Comparison of ENCODE assay signal across 8 cellular contexts in the genomic region with DNA sequence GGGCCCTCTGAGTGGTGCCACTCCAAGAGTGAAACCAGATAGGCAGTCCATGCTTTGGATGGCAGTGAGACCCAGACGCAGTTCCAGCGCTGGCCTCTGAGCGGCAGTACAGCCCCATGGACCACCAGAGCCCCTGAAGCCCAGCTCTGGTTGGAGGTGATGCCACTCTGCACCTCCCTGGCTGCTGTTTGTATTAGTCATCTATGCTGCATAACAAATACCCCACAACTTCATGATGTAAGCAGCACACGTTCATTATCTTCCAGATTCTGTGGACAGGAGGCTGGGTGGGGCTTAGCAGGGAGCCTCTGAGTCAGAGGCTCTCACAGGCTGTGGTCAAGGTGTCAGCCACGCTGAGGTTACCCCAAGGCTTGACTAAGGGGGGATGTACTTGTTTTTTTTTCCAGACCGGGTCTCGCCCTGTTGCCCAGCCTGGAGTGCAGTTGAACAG. TPM values are rescaled to one million over a fixed set of nuclear protein-coding genes. Genes with fewer than 3 reads are reported as not detected.
DNase-seq lines count a peak whose midpoint lies in the region; ATAC-seq and TF ChIP-seq lines count a peak whose summit lies in the region.

No MANE protein-coding gene starts in this region.

- no peaks in the 10 kb centered on the region for H3K27me3 Mint-ChIP-seq in activated T-cell treated with anti-CD3 and anti-CD28 coated beads, Interleukin-2, amount 50 U/mL, for 72 hours (ENCODE audit: low read depth)

- TF ChIP-seq POLR2A in Peyer's patch (IDR thresholded peaks at IDR 0.05) (no peak), prostate gland (IDR thresholded peaks at IDR 0.05) (no peak)

- peaks cover 25% of the 10 kb centered on the region for H3K4me1 Mint-ChIP-seq in activated T-cell treated with anti-CD3 and anti-CD28 coated beads, Interleukin-2, amount 50 U/mL, for 72 hours (ENCODE audit: low read depth)

- peak overlapping the region; percentile 32 to 56 for H3K4me3 Mint-ChIP-seq in activated T-cell treated with anti-CD3 and anti-CD28 coated beads, Interleukin-2, amount 50 U/mL, for 72 hours

- H3K4me3 ChIP-seq in BJ (ENCODE audit: low read depth, low read length), result no peak overlapping the region
- no peak overlapping the region for H3K4me3 ChIP-seq in Peyer's patch
- no peak overlapping the region for H3K4me3 ChIP-seq in prostate gland

- POLR2A ChIA-PET in BJ (lab: Charles Lee) (no interaction called here), HEK293T (lab: Yijun Ruan, JAX) (interaction anchor here (1.0 to 1.9 kb wide), 2 partner anchors 9 to 96 kb away, joined by 6 to 7 read pairs; no protein-coding TSS in a partner anchor)

- intact Hi-C loops in prostate gland (cut with DNase I), result no loop called here

- no peaks in the 10 kb centered on the region for H3K9me3 ChIP-seq in Peyer's patch
- H3K9me3 ChIP-seq in prostate gland, result no peaks in the 10 kb centered on the region

- H3K36me3 ChIP-seq in BJ (ENCODE audit: control insufficient read depth, insufficient read depth, low read length), result no peaks in the 10 kb centered on the region
- no peaks in the 10 kb centered on the region for H3K36me3 ChIP-seq in Peyer's patch
- no peaks in the 10 kb centered on the region for H3K36me3 ChIP-seq in prostate gland

- H3K27me3 ChIP-seq in BJ (ENCODE audit: control insufficient read depth, insufficient read depth, low read length) (no peaks in the 10 kb centered on the region), Peyer's patch (no peaks in the 10 kb centered on the region), prostate gland (replicated peaks; ENCODE audit: insufficient read depth) (no peaks in the 10 kb centered on the region)

- ATAC-seq in activated T-cell treated with anti-CD3 and anti-CD28 coated beads, Interleukin-2, amount 50 U/mL, for 72 hours (replicated peaks in 1 of 2), result peak; percentile 96 to 97
- ATAC-seq in GM21723 (IDR thresholded peaks at IDR 0.05; ENCODE audit: unreplicated experiment) (no peak), HG03439 (IDR thresholded peaks at IDR 0.05; ENCODE audit: unreplicated experiment) (no peak)

- no peak for DNase-seq in BJ (ENCODE audit: low read depth)
- DNase-seq in HEK293T (ENCODE audit: extremely low spot score), result peak; percentile 79
- peak in 2 of 3 donors; percentile 48 to 75 for DNase-seq in Peyer's patch
- DNase-seq in activated T-cell treated with anti-CD3 and anti-CD28 coated beads, Interleukin-2, amount 50 U/mL, for 72 hours, result peak; percentile 90 to 91
- DNase-seq in fibroblast of the conjunctiva (ENCODE audit: low read depth), result peak; percentile 70
- no peak for DNase-seq in prostate gland (ENCODE audit: low spot score)

- H3K27ac ChIP-seq in Peyer's patch (no peak overlapping the region), prostate gland (no peak overlapping the region)

- peak overlapping the region; percentile 55 for H3K27ac Mint-ChIP-seq in activated T-cell treated with anti-CD3 and anti-CD28 coated beads, Interleukin-2, amount 50 U/mL, for 72 hours

- TF ChIP-seq CTCF in BJ (IDR thresholded peaks at IDR 0.05; ENCODE audit: insufficient read depth, low read depth, low read length) (peak; percentile 79), Peyer's patch (IDR thresholded peaks at IDR 0.05) (peak; percentile 41 to 66 (median 58)), prostate gland (IDR thresholded peaks at IDR 0.05) (peak in 3 of 4 experiments; percentile 28 to 55 (median 41))

- peaks cover 0 to 3% of the 10 kb centered on the region in 2 donors for H3K9me3 Mint-ChIP-seq in activated T-cell treated with anti-CD3 and anti-CD28 coated beads, Interleukin-2, amount 50 U/mL, for 72 hours

- H3K36me3 Mint-ChIP-seq in activated T-cell treated with anti-CD3 and anti-CD28 coated beads, Interleukin-2, amount 50 U/mL, for 72 hours (ENCODE audit: insufficient read depth in 2 of 2), result no peaks in the 10 kb centered on the region

- CTCF ChIA-PET in BJ (lab: Yijun Ruan, JAX), result interaction anchor here (0.6 to 2.5 kb wide), 7 partner anchors 9 to 393 kb away, joined by 3 to 7 read pairs (median 4); partner anchors contain the start of gene RAB11FIP3
- CTCF ChIA-PET in HEK293T (lab: Yijun Ruan, JAX), result interaction anchor here (1.0 kb wide), 1 partner anchor 104 kb away, joined by 3 read pairs; no protein-coding TSS in a partner anchor

- WGBS in prostate gland, result 78% methylated on average over 7 of the region's 7 CpGs

- H3K4me1 ChIP-seq in Peyer's patch, result peaks cover 0 to 7% (median 0%) of the 10 kb centered on the region in 4 donors
- no peaks in the 10 kb centered on the region for H3K4me1 ChIP-seq in prostate gland (replicated peaks)

TF ChIP-seq in HEK293T, 16 proteins besides CTCF, POLR2A, EP300 and RAD21:
- TF ChIP-seq ZNF384 (IDR thresholded peaks at IDR 0.05) (no peak), ARNT (IDR thresholded peaks at IDR 0.05) (no peak; the same call in 1 of the 2 replicates), PKNOX1 (IDR thresholded peaks at IDR 0.05) (peak; percentile 35; the same call in 1 of the 2 replicates), HDGF (IDR thresholded peaks at IDR 0.05; ENCODE audit: borderline replicate concordance) (no peak), FOXM1 (IDR thresholded peaks at IDR 0.05; ENCODE audit: borderline replicate concordance) (no peak), TARDBP (IDR thresholded peaks at IDR 0.05) (no peak), BHLHE40 (IDR thresholded peaks at IDR 0.05; ENCODE audit: borderline replicate concordance) (no peak), FOXK2 (IDR thresholded peaks at IDR 0.05) (no peak)
TF ChIP-seq in HEK293T: peak in this region for 1.

RNA-seq across cellular contexts. Expression of gene NME4, which starts 5.1 kb away (rescaled TPM):
- polyA plus RNA-seq in BJ (2011; rRNA removed), result 227 and 290 TPM in 2 replicates
- 83.9 and 109 TPM in 2 replicates for polyA minus RNA-seq in BJ (2011; rRNA and poly(A)+ RNA removed)
- 10 to 100 TPM in 3 of 4 donors, 1 to 10 TPM in 1; 9.6 to 65.2 (median 29.5) TPM for total RNA-seq in Peyer's patch
- total RNA-seq in activated T-cell treated with anti-CD3 and anti-CD28 coated beads, Interleukin-2, amount 50 U/mL, for 72 hours, result 10 to 100 TPM; 24.6 to 27.6 TPM
- total RNA-seq in prostate gland, result 100 to 1,000 TPM; 137 to 185 TPM

RNA-seq across cellular contexts. Expression of gene DECR2, which starts 9.8 kb away (rescaled TPM):
- 14.7 and 23.6 TPM in 2 replicates for polyA plus RNA-seq in BJ (2011; rRNA removed)
- 8.3 and 11.2 TPM in 2 replicates for polyA minus RNA-seq in BJ (2011; rRNA and poly(A)+ RNA removed)
- total RNA-seq in Peyer's patch (100 to 1,000 TPM in 2 of 4 donors, 10 to 100 TPM in 2; 32.2 to 154 (median 105) TPM), prostate gland (10 to 100 TPM; 23.7 to 38.5 TPM)
- total RNA-seq in activated T-cell treated with anti-CD3 and anti-CD28 coated beads, Interleukin-2, amount 50 U/mL, for 72 hours, result 10 to 100 TPM in 1 of 2 donors, 1 to 10 TPM in 1; 7.5 to 10.6 TPM

RNA-seq across cellular contexts. Expression of gene PGAP6, which starts 10.1 kb away (rescaled TPM):
- polyA plus RNA-seq in BJ (2011; rRNA removed), result 65.2 and 131 TPM in 2 replicates
- polyA minus RNA-seq in BJ (2011; rRNA and poly(A)+ RNA removed), result 75.0 and 127 TPM in 2 replicates
- 100 to 1,000 TPM; 130 to 211 (median 166) TPM for total RNA-seq in Peyer's patch
- 10 to 100 TPM; 29.7 to 39.7 TPM for total RNA-seq in activated T-cell treated with anti-CD3 and anti-CD28 coated beads, Interleukin-2, amount 50 U/mL, for 72 hours
- 100 to 1,000 TPM in 1 of 2 donors, 10 to 100 TPM in 1; 36.8 to 207 TPM for total RNA-seq in prostate gland

RNA-seq across cellular contexts. Expression of gene MRPL28, which starts 21.6 kb away (rescaled TPM):
- 143 and 188 TPM in 2 replicates for polyA plus RNA-seq in BJ (2011; rRNA removed)
- polyA minus RNA-seq in BJ (2011; rRNA and poly(A)+ RNA removed), result 22.3 and 33.3 TPM in 2 replicates
- total RNA-seq in Peyer's patch (10 to 100 TPM; 58.3 to 73.4 (median 61.3) TPM), prostate gland (10 to 100 TPM; 83.4 to 84.3 TPM)
- total RNA-seq in activated T-cell treated with anti-CD3 and anti-CD28 coated beads, Interleukin-2, amount 50 U/mL, for 72 hours, result 10 to 100 TPM; 54.5 to 73.2 TPM

RNA-seq across cellular contexts. Expression of gene RAB11FIP3, which starts 33.5 kb away (rescaled TPM):
- polyA plus RNA-seq in BJ (2011; rRNA removed), result 8.6 and 13.3 TPM in 2 replicates
- polyA minus RNA-seq in BJ (2011; rRNA and poly(A)+ RNA removed), result 9.6 and 12.4 TPM in 2 replicates
- total RNA-seq in Peyer's patch, result 100 to 1,000 TPM in 2 of 4 donors, 10 to 100 TPM in 2; 55.5 to 136 (median 106) TPM
- total RNA-seq in activated T-cell treated with anti-CD3 and anti-CD28 coated beads, Interleukin-2, amount 50 U/mL, for 72 hours, result 10 to 100 TPM; 39.7 to 40.5 TPM
- 10 to 100 TPM; 33.2 to 93.2 TPM for total RNA-seq in prostate gland

Comparison
In these comparisons a context has a peak if more than half of its experiments do, and no peak if none do; other contexts are left out.
1. DNase-seq: peak in HEK293T (single experiment), Peyer's patch (2 of 3), activated T-cell treated with anti-CD3 and anti-CD28 coated beads, Interleukin-2, amount 50 U/mL, for 72 hours (2 of 2) and fibroblast of the conjunctiva (single experiment); none in BJ (single experiment) and prostate gland (single experiment).
2. ATAC-seq: peak in activated T-cell treated with anti-CD3 and anti-CD28 coated beads, Interleukin-2, amount 50 U/mL, for 72 hours (2 of 2); none in GM21723 (single experiment) and HG03439 (single experiment).
3. Peak in every context shown above with its lines, with median percentiles within 50 percentile points of each other: CTCF ChIP-seq.